24 cellular contexts compared by ENCODE assay signal in genomic region chr11:132744771-132745170, GRCh38.
DNase-seq lines count a peak whose midpoint lies in the region; ATAC-seq lines count a peak whose summit lies in the region.
"Had no signal": no experiment of that assay in that cellular context is flagged by ENCODE, and none has a peak within 500 bp of the region (broad histone marks: within the 10 kb centered on the region; RNA-seq: fewer than 3 reads in every experiment).

No MANE protein-coding gene starts in this region.

- ATAC-seq in GM18870 (IDR thresholded peaks at IDR 0.05; ENCODE audit: unreplicated experiment), result no peak
- no peak for ATAC-seq in HG03097 (IDR thresholded peaks at IDR 0.05; ENCODE audit: low FRiP score, unreplicated experiment)
- ATAC-seq: gastrocnemius medialis; stimulated activated memory B cell treated with anti-CD40 and anti-IgM and Interleukin-4, amounts not matched to agents 10 μg/mL and 1 μg/mL and 100 μg/mL, for 72 hours had no signal

- DNase-seq in A172 (ENCODE audit: low spot score) (peak; percentile 29), GM03348 (ENCODE audit: low spot score) (peak; percentile 83), RKO (ENCODE audit: low spot score) (peak; percentile 90), hepatic stellate cell (ENCODE audit: low spot score) (peak; percentile 54), D341Med (ENCODE audit: low spot score) (no peak), DMS 273 treated with DMSO at 0.1 percent for 48 hours (lab: John Stamatoyannopoulos, UW) (no peak)
- DNase-seq: activated CD4-positive, alpha-beta T cell treated with anti-CD3 and anti-CD28 coated beads, Interleukin-2, amount 50 U/mL, for 4 hours; activated gamma-delta T cell; CD8-positive, alpha-beta memory T cell; DND-41; gastrocnemius medialis; NCI-H1048; NCI-H1930; NCI-H2227 treated with DMSO at 0.1 percent for 48 hours; NCI-H82; nephron progenitor cell; sigmoid colon; SJCRH30; stimulated activated CD4-positive, alpha-beta T cell treated with anti-CD3 and anti-CD28 coated beads, Interleukin-1b, Interleukin-23, amount 100 ng/mL, for 48 hours; T-helper 2 cell; WERI-Rb-1 had no signal

Comparison
In these comparisons a context has a peak if more than half of its experiments do, and no peak if none do; other contexts are left out.
1. DNase-seq: peak in A172 (single experiment), GM03348 (single experiment), RKO (single experiment) and hepatic stellate cell (single experiment); none in D341Med (single experiment) and DMS 273 treated with DMSO at 0.1 percent for 48 hours (single experiment).